ENCODE assay signal across 11 cellular contexts in the genomic region with DNA sequence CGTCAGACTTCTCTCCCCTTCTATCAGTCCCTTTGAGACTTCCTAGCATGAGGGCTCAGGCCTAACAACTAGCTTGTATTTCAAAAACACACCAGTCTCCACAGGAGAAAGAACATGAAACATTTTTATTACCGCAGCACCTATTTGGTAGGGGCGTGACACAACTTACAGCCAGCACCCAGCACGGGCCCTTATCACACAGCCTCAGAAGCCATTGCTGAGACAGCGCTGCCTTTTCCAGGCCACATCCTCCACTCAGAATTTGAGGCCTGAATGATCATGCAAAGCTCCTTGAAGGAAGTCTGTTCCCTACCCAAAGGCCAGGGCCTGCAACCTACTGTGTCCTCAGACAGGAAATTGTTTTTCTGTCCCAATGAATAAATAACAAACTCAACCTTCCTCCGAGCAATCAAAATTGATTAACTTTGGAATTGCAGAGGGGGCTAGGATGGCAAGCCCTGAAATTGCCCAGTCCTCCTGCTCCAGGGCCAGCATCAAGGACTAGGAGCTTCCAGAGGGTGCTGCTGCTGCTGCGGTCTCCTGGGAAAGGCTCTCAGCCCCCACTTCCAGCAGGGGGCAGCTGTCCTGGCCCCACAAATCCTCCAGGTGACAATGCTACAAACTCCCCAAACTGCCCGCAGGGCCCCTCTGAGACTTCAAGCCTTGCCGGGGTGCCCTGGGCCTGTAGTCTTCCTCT.
DNase-seq lines count a peak whose midpoint lies in the region; ATAC-seq and TF ChIP-seq lines count a peak whose summit lies in the region.
"Had no signal": no experiment of that assay in that cellular context is flagged by ENCODE, and none has a peak within 500 bp of the region (broad histone marks: within the 10 kb centered on the region; RNA-seq: fewer than 3 reads in every experiment).

No MANE protein-coding gene starts in this region.

- H3K9me3 Mint-ChIP-seq in chondrocyte (ENCODE audit: low read depth), result peaks cover 24% of the 10 kb centered on the region

- H4K8ac ChIP-seq in mesendoderm (ENCODE audit: low read depth, low read length), result no peak overlapping the region

- DNase-seq in DND-41 (no peak), HT1080 (ENCODE audit: low read depth) (peak; percentile 15), chondrocyte (ENCODE audit: low spot score) (no peak), mesendoderm (peak; percentile 61), cerebellum (ENCODE audit: low spot score) (no peak), superior temporal gyrus (ENCODE audit: extremely low spot score) (no peak), RKO (ENCODE audit: low spot score) (no peak)
- DNase-seq: activated T-cell treated with anti-CD3 and anti-CD28 coated beads, Interleukin-2, amount 50 U/mL, for 4 hours; naive B cell; NCI-H748 treated with DMSO at 0.1 percent for 48 hours had no signal

- no peaks in the 10 kb centered on the region for H3K79me1 ChIP-seq in mesendoderm (ENCODE audit: low read length)

- no peak overlapping the region for H2BK120ac ChIP-seq in mesendoderm (ENCODE audit: low read depth, low read length)

- WGBS in mesendoderm (ENCODE audit: extremely low coverage, insufficient coverage, low lambda C conversion rate), result no CpG with 5 or more reads among the region's 9 CpGs

- H3K4me3 ChIP-seq in DND-41 (ENCODE audit: low read depth in 1 of 2, low read length in 2 of 2) (no peak overlapping the region), mesendoderm (ENCODE audit: low read length) (no peak overlapping the region)

- H2BK5ac ChIP-seq in mesendoderm (ENCODE audit: low read length), result no peak overlapping the region

- no peak overlapping the region for H3K18ac ChIP-seq in mesendoderm (ENCODE audit: low read length)

- peak; percentile 44 for TF ChIP-seq CTCF in DND-41 (IDR thresholded peaks at IDR 0.05; ENCODE audit: borderline replicate concordance, extremely low read depth, low read length, poor library complexity, severe bottlenecking)
- peak; percentile 36 for TF ChIP-seq CTCF in chondrocyte (IDR thresholded peaks at IDR 0.05)

- ATAC-seq in DND-41 (ENCODE audit: insufficient read depth, low read depth) (0 out of 3 replicates have a peak, but pooled peaks have one; percentile 44), HG03565 (IDR thresholded peaks at IDR 0.05; ENCODE audit: unreplicated experiment) (no peak)
- ATAC-seq: activated T-cell treated with anti-CD3 and anti-CD28 coated beads, Interleukin-2, amount 50 U/mL, for 4 hours had no signal

- H3K36me3 ChIP-seq in DND-41 (ENCODE audit: insufficient read depth, low read length), result no peaks in the 10 kb centered on the region
- no peaks in the 10 kb centered on the region for H3K36me3 ChIP-seq in mesendoderm (ENCODE audit: control insufficient read depth, insufficient read depth, low read length)

- H3K27me3 Mint-ChIP-seq in chondrocyte (ENCODE audit: low read depth), result no peaks in the 10 kb centered on the region

- H3K4me3 Mint-ChIP-seq in chondrocyte (ENCODE audit: unreplicated experiment), result no peak overlapping the region
- H3K4me3 Mint-ChIP-seq: activated T-cell treated with anti-CD3 and anti-CD28 coated beads, Interleukin-2, amount 50 U/mL, for 4 hours; naive B cell had no signal

- no peak overlapping the region for H3K4ac ChIP-seq in mesendoderm (ENCODE audit: low read depth, low read length)

- H3K23ac ChIP-seq in mesendoderm (ENCODE audit: low read length), result no peak overlapping the region

- H2AK5ac ChIP-seq in mesendoderm (ENCODE audit: low read length), result no peak overlapping the region

- H3K27ac ChIP-seq in DND-41 (ENCODE audit: low read length), result no peak overlapping the region
- no peak overlapping the region for H3K27ac ChIP-seq in mesendoderm (ENCODE audit: low read depth, low read length)

- H4K20me1 ChIP-seq in DND-41 (ENCODE audit: insufficient read depth, low read length), result no peaks in the 10 kb centered on the region

- H3K79me2 ChIP-seq in DND-41 (ENCODE audit: insufficient read depth, low read length) (no peaks in the 10 kb centered on the region), mesendoderm (ENCODE audit: control insufficient read depth, insufficient read depth, low read length) (no peaks in the 10 kb centered on the region)

- H3K36me3 Mint-ChIP-seq in chondrocyte (ENCODE audit: low read depth), result peaks cover 9% of the 10 kb centered on the region

- H3K9ac ChIP-seq in DND-41 (ENCODE audit: low read depth, low read length), result no peak overlapping the region
- no peak overlapping the region for H3K9ac ChIP-seq in mesendoderm (ENCODE audit: low read length)

- H3K4me1 Mint-ChIP-seq in chondrocyte (ENCODE audit: low read depth), result no peaks in the 10 kb centered on the region
- H3K4me1 Mint-ChIP-seq: naive B cell had no signal

- H3K4me2 ChIP-seq in DND-41 (ENCODE audit: insufficient read depth, low read length), result no peak overlapping the region
- no peak overlapping the region for H3K4me2 ChIP-seq in mesendoderm (ENCODE audit: low read length)

- no peak overlapping the region for H2AFZ ChIP-seq in DND-41 (ENCODE audit: low read depth, low read length)

- no peak overlapping the region for H2BK15ac ChIP-seq in mesendoderm (replicated peaks; ENCODE audit: low read depth)

- no peaks in the 10 kb centered on the region for H3K4me1 ChIP-seq in DND-41 (ENCODE audit: insufficient read depth, low read length)
- H3K4me1 ChIP-seq in mesendoderm (ENCODE audit: control insufficient read depth, low read depth, low read length), result no peaks in the 10 kb centered on the region

- H3K27me3 ChIP-seq in DND-41 (ENCODE audit: insufficient read depth, low read length, poor library complexity) (no peaks in the 10 kb centered on the region), mesendoderm (ENCODE audit: insufficient read depth, low read length, poor library complexity) (no peaks in the 10 kb centered on the region)

- H4K5ac ChIP-seq in mesendoderm (ENCODE audit: low read length), result no peak overlapping the region

- H3K27ac Mint-ChIP-seq in chondrocyte (ENCODE audit: unreplicated experiment), result no peak overlapping the region
- H3K27ac Mint-ChIP-seq: naive B cell had no signal

- H3K56ac ChIP-seq in mesendoderm (ENCODE audit: low read length), result no peak overlapping the region

- H3K9me3 ChIP-seq in DND-41 (ENCODE audit: insufficient read depth, low read length, severe bottlenecking), result peaks cover 7% of the 10 kb centered on the region

Comparison
In these comparisons a context has a peak if more than half of its experiments do, and no peak if none do; other contexts are left out.
1. DNase-seq: peak in HT1080 (single experiment) and mesendoderm (single experiment); none in DND-41 (single experiment), chondrocyte (single experiment), cerebellum (single experiment), superior temporal gyrus (single experiment) and RKO (single experiment).